In the genomic region with DNA sequence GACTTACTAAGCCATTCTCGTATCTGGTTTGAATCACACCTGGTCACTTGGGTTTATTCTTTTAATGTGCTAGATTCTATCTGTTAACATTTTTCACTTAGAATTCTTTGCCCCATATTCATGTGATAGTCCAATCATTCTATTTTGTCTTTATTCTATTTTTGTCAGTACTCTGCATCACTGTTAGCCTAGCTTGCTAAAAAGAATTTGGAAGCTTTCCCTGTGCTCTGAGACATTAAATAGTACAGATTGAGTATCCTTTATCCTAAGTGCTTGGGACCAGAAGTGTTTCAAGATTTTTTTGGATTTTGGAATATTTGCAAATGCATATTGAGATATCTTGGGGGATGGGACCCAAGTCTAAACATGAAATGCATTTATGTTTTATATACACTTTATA, we compare ENCODE assay signal across 18 cellular contexts.
"Had no signal": no experiment of that assay in that cellular context is flagged by ENCODE, and none has a peak within 500 bp of the region (broad histone marks: within the 10 kb centered on the region; RNA-seq: fewer than 3 reads in every experiment).

No MANE protein-coding gene starts in this region.

- H3K9ac ChIP-seq: parathyroid adenoma had no signal

- H3K9me3 ChIP-seq: ascending aorta, neutrophil, sigmoid colon, thoracic aorta had no signal

- DNase-seq: activated CD4-positive, alpha-beta T cell treated with anti-CD3 and anti-CD28 coated beads, Interleukin-2, amount 50 U/mL, for 1 hour; activated CD4-positive, CD25-positive, alpha-beta regulatory T cell treated with anti-CD3 and anti-CD28 coated beads, Interleukin-2, amount 50 U/mL, for 72 hours; activated effector memory CD4-positive, alpha-beta T cell treated with anti-CD3 and anti-CD28 coated beads, Interleukin-2, amount 50 U/mL, for 16 hours; activated naive CD4-positive, alpha-beta T cell treated with anti-CD3 and anti-CD28 coated beads, Interleukin-2, amount 50 U/mL, for 16 hours; activated T-cell treated with anti-CD3 and anti-CD28 coated beads, Interleukin-2, amount 50 U/mL, for 72 hours; mesendoderm; sigmoid colon; spleen; stimulated activated CD4-positive, alpha-beta T cell treated with anti-CD3 and anti-CD28 coated beads, Interleukin-4, amount 100 ng/mL, for 4 hours; SW 1271; T-helper 2 cell had no signal

- H3K27ac ChIP-seq: ascending aorta, neutrophil, parathyroid adenoma, spleen, VCaP had no signal

- H3K27me3 ChIP-seq: ascending aorta, neutrophil, sigmoid colon, spleen had no signal

- H3K36me3 ChIP-seq: ascending aorta, neutrophil, sigmoid colon, thoracic aorta had no signal

- H3K4me3 ChIP-seq: ascending aorta, sigmoid colon, spleen, thoracic aorta had no signal

- ATAC-seq: activated T-cell treated with anti-CD3 and anti-CD28 coated beads, Interleukin-2, amount 50 U/mL, for 72 hours; natural killer cell treated with Interleukin-12 subunit alpha and Interleukin-12 subunit beta and Interleukin-15 and Interleukin-18, amount 100 ng/mL, for 72 hours; stimulated activated memory B cell treated with anti-CD40 and anti-IgM and Interleukin-4, amounts not matched to agents 10 μg/mL and 1 μg/mL and 100 μg/mL, for 72 hours had no signal

- H2AFZ ChIP-seq: parathyroid adenoma had no signal

- H3K4me1 ChIP-seq: parathyroid adenoma had no signal
